In the genomic region with DNA sequence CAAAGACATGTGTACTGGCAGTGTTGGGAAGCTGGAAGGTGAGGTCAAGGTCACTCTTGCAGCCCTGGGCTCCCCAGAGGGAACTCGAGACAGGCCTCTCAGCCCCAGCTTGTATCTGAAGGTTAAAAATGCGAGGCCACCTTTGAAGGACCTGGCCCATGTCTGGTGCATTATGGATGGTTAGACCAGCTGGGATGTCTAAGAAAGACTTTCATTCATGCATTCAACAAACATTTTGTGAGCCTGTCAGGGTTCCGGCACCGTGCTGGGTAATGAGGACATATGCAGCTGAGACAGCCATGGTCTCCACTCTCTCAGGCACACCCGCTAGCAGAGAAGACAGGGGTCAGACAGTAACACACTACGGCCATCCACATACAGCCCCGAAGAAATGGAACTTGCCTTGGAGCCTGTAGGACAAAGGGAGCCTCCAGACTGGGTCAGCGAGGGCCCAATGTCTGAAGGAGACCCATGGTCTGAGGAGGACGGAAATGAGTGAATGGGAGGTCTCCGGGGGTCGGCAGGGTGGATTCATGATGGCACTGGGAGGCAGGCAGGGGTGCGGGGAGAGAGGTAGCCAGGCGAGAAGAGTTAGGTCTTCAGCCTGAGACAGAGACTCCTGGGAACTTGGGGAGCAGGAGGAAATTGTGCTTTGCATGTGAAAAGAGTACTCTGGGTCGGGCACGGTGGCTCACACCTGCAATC, we compare ENCODE assay signal across 28 cellular contexts. TPM values are rescaled to one million over a fixed set of nuclear protein-coding genes. Genes with fewer than 3 reads are reported as not detected.
"Had no signal": no experiment of that assay in that cellular context is flagged by ENCODE, and none has a peak within 500 bp of the region (broad histone marks: within the 10 kb centered on the region; RNA-seq: fewer than 3 reads in every experiment).

No MANE protein-coding gene starts in this region.

- DNase-seq: activated CD4-positive, alpha-beta memory T cell treated with anti-CD3 and anti-CD28 coated beads, Interleukin-2, amount 10 ng/mL, durations not matched to agents 7 days and 5 days; activated CD4-positive, alpha-beta T cell treated with anti-CD3 and anti-CD28 coated beads for 36 hours; activated CD4-positive, alpha-beta T cell treated with anti-CD3 and anti-CD28 coated beads, Interleukin-2, amount 50 U/mL, for 1 hour; activated CD8-positive, alpha-beta memory T cell treated with anti-CD3 and anti-CD28 coated beads, Interleukin-2, amount 50 U/mL, for 4 hours; activated naive CD4-positive, alpha-beta T cell treated with anti-CD3 and anti-CD28 coated beads, Interleukin-2, amount 50 U/mL, for 16 hours; activated naive CD8-positive, alpha-beta T cell treated with anti-CD3 and anti-CD28 coated beads, Interleukin-2, amount 10 ng/mL, durations not matched to agents 7 days and 5 days; activated T-cell treated with anti-CD3 and anti-CD28 coated beads, Interleukin-2, amount 50 U/mL, for 4 hours; adrenal gland; Kasumi-1; KBM-7; NCI-H1105 treated with DMSO at 0.1 percent for 48 hours; NCI-H1436 treated with DMSO at 0.1 percent for 48 hours; NCI-H187; NCI-H2081; NCI-H510A treated with DMSO at 0.1 percent for 48 hours; NCI-H69; NK-92 treated with Interleukin-12 subunit alpha and Interleukin-12 subunit beta, amount 100 ng/mL, for 24 hours; OCI-M1; Right ventricle myocardium superior; SJCRH30; SK-N-SH; T-helper 1 cell; WERI-Rb-1 had no signal

- H3K4me3 ChIP-seq: adrenal gland, breast epithelium, SJCRH30 had no signal

- H3K9me3 ChIP-seq: adrenal gland, breast epithelium, SJCRH30, SK-N-SH had no signal

- H3K4me1 ChIP-seq: adrenal gland, breast epithelium had no signal

- H3K27me3 ChIP-seq: adrenal gland had no signal

- H3K36me3 ChIP-seq: adrenal gland, breast epithelium, SJCRH30, WERI-Rb-1 had no signal

- H3K27ac ChIP-seq: adrenal gland, breast epithelium, RWPE1, SJCRH30, WERI-Rb-1 had no signal

RNA-seq across cellular contexts. Expression of gene VSTM2B, which starts 19.0 kb away (rescaled TPM):
- total RNA-seq: activated CD4-positive, alpha-beta memory T cell treated with anti-CD3 and anti-CD28 coated beads, Interleukin-2, amount 10 ng/mL, durations not matched to agents 7 days and 5 days; activated CD4-positive, alpha-beta T cell treated with anti-CD3 and anti-CD28 coated beads for 36 hours; activated CD8-positive, alpha-beta memory T cell treated with anti-CD3 and anti-CD28 coated beads for 36 hours; activated naive CD8-positive, alpha-beta T cell treated with anti-CD3 and anti-CD28 coated beads, Interleukin-2, amount 10 ng/mL, durations not matched to agents 7 days and 5 days; activated T-cell treated with anti-CD3 and anti-CD28 coated beads, Interleukin-2, amount 50 U/mL, for 4 hours; adrenal gland; aorta; breast epithelium; Right ventricle myocardium superior; SJCRH30; T-helper 2 cell treated with Interferon-gamma antibody and Interleukin-4, amounts not matched to agents 100 ng/mL and 5 ng/mL, for 36 hours had no signal
- polyA plus RNA-seq: aorta, SK-N-SH had no signal
